In genomic region chr22:29031236-29031982, GRCh38 we compare ENCODE assay signal across 8 cellular contexts. TPM values are rescaled to one million over a fixed set of nuclear protein-coding genes. Genes with fewer than 3 reads are reported as not detected.
A peak's percentile ranks its signal among the peaks of the same experiment; 100 is the strongest.
DNase-seq lines count a peak whose midpoint lies in the region; ATAC-seq lines count a peak whose summit lies in the region.

No MANE protein-coding gene starts in this region.

- peak overlapping the region; percentile 63 to 66 for H3K9ac ChIP-seq in stomach smooth muscle (ENCODE audit: low read length in 2 of 2)

- no peaks in the 10 kb centered on the region for H3K36me3 Mint-ChIP-seq in activated CD4-positive, alpha-beta memory T cell treated with anti-CD3 and anti-CD28 coated beads, Interleukin-2, amount 10 ng/mL, durations not matched to agents 7 days and 5 days (ENCODE audit: low read depth)

- H3K4me1 ChIP-seq in ACC112 (ENCODE audit: control insufficient read depth, insufficient read depth, low read length, unreplicated experiment) (peaks cover 22% of the 10 kb centered on the region), stomach smooth muscle (ENCODE audit: control insufficient read depth, insufficient read depth, low read length) (peaks cover 26% of the 10 kb centered on the region)

- H3K9me3 ChIP-seq in stomach smooth muscle (ENCODE audit: control insufficient read depth in 2 of 2, low read length in 2 of 2), result no peaks in the 10 kb centered on the region

- peaks cover 44% of the 10 kb centered on the region for H3K27me3 Mint-ChIP-seq in activated CD4-positive, alpha-beta memory T cell treated with anti-CD3 and anti-CD28 coated beads, Interleukin-2, amount 10 ng/mL, durations not matched to agents 7 days and 5 days

- peaks cover 3% of the 10 kb centered on the region for H3K79me2 ChIP-seq in ACC112 (ENCODE audit: control insufficient read depth, insufficient read depth, low read length, unreplicated experiment)

- no peaks in the 10 kb centered on the region for H3K9me3 Mint-ChIP-seq in activated CD4-positive, alpha-beta memory T cell treated with anti-CD3 and anti-CD28 coated beads, Interleukin-2, amount 10 ng/mL, durations not matched to agents 7 days and 5 days

- H3K27me3 ChIP-seq in ACC112 (ENCODE audit: insufficient read depth, low read length) (no peaks in the 10 kb centered on the region), layer of hippocampus (ENCODE audit: control insufficient read depth, insufficient read depth, low read length) (no peaks in the 10 kb centered on the region), stomach smooth muscle (ENCODE audit: control insufficient read depth in 1 of 2, insufficient read depth in 2 of 2, low read length in 2 of 2) (no peaks in the 10 kb centered on the region)

- H3K36me3 ChIP-seq in ACC112 (ENCODE audit: insufficient read depth, low read length) (no peaks in the 10 kb centered on the region), stomach smooth muscle (ENCODE audit: control insufficient read depth in 2 of 2, insufficient read depth in 2 of 2, low read length in 2 of 2) (peaks cover 0 to 2% of the 10 kb centered on the region in 2 donors)

- H3K4me3 ChIP-seq in ACC112 (ENCODE audit: low read depth, low read length), result peak overlapping the region; percentile 62
- H3K4me3 ChIP-seq in stomach smooth muscle (ENCODE audit: low read length in 2 of 2), result peak overlapping the region; percentile 47 to 69

- CTCF ChIA-PET in activated CD4-positive, alpha-beta memory T cell treated with anti-CD3 and anti-CD28 coated beads, Interleukin-2, amount 10 ng/mL, durations not matched to agents 7 days and 5 days (lab: Charles Lee), result interaction anchor here (0.5 to 1.3 kb wide), 2 partner anchors 176 to 217 kb away, joined by 3 to 4 read pairs; no protein-coding TSS in a partner anchor

- ATAC-seq in HG03354 (IDR thresholded peaks at IDR 0.05; ENCODE audit: poor library complexity, severe bottlenecking, unreplicated experiment), result no peak

- H3K4me1 Mint-ChIP-seq in activated CD4-positive, alpha-beta memory T cell treated with anti-CD3 and anti-CD28 coated beads, Interleukin-2, amount 10 ng/mL, durations not matched to agents 7 days and 5 days, result peaks cover 11% of the 10 kb centered on the region

- peak overlapping the region; percentile 32 for H2AFZ ChIP-seq in ACC112 (ENCODE audit: low read length, unreplicated experiment)

- H3K27ac Mint-ChIP-seq in activated CD4-positive, alpha-beta memory T cell treated with anti-CD3 and anti-CD28 coated beads, Interleukin-2, amount 10 ng/mL, durations not matched to agents 7 days and 5 days, result no peak overlapping the region

- H3K4me3 Mint-ChIP-seq in activated CD4-positive, alpha-beta memory T cell treated with anti-CD3 and anti-CD28 coated beads, Interleukin-2, amount 10 ng/mL, durations not matched to agents 7 days and 5 days, result no peak overlapping the region

- peak; percentile 99 for DNase-seq in LHCN-M2 (ENCODE audit: low read depth)
- DNase-seq in cerebellar cortex (ENCODE audit: low spot score), result peak; percentile 77
- no peak for DNase-seq in activated CD4-positive, alpha-beta memory T cell treated with anti-CD3 and anti-CD28 coated beads, Interleukin-2, amount 10 ng/mL, durations not matched to agents 7 days and 5 days
- DNase-seq in NCI-H2227 treated with DMSO at 0.1 percent for 48 hours (lab: John Stamatoyannopoulos, UW), result no peak

- H3K27ac ChIP-seq in ACC112 (ENCODE audit: low read depth, low read length) (peak overlapping the region; percentile 95), layer of hippocampus (ENCODE audit: low read depth, low read length) (peak overlapping the region; percentile 85), stomach smooth muscle (ENCODE audit: low read length) (peak overlapping the region; percentile 84)

- POLR2A ChIA-PET in activated CD4-positive, alpha-beta memory T cell treated with anti-CD3 and anti-CD28 coated beads, Interleukin-2, amount 10 ng/mL, durations not matched to agents 7 days and 5 days (lab: Charles Lee), result no interaction called here

RNA-seq across cellular contexts. Expression of gene C22orf31, which starts 30.2 kb away (rescaled TPM):
- not detected in 2 replicates for total RNA-seq in LHCN-M2 (2014; rRNA removed)
- polyA plus RNA-seq in LHCN-M2 (2012), result not detected
- not detected for total RNA-seq in activated CD4-positive, alpha-beta memory T cell treated with anti-CD3 and anti-CD28 coated beads, Interleukin-2, amount 10 ng/mL, durations not matched to agents 7 days and 5 days

RNA-seq across cellular contexts. Expression of gene KREMEN1, which starts 41.4 kb away (rescaled TPM):
- 4.3 and 5.8 TPM in 2 replicates for total RNA-seq in LHCN-M2 (2014; rRNA removed)
- 5.8 TPM for polyA plus RNA-seq in LHCN-M2 (2012)
- not detected for total RNA-seq in activated CD4-positive, alpha-beta memory T cell treated with anti-CD3 and anti-CD28 coated beads, Interleukin-2, amount 10 ng/mL, durations not matched to agents 7 days and 5 days

Comparison
In these comparisons a context has a peak if more than half of its experiments do, and no peak if none do; other contexts are left out.
1. DNase-seq: peak in LHCN-M2 (single experiment) and cerebellar cortex (single experiment); none in activated CD4-positive, alpha-beta memory T cell treated with anti-CD3 and anti-CD28 coated beads, Interleukin-2, amount 10 ng/mL, durations not matched to agents 7 days and 5 days (single experiment) and NCI-H2227 treated with DMSO at 0.1 percent for 48 hours (single experiment).
2. Peak in every context shown above with its lines, with median percentiles within 50 percentile points of each other: H3K27ac ChIP-seq.